In genomic region chr12:8057839-8058238, GRCh38 we compare ENCODE assay signal across 9 cellular contexts. TPM values are rescaled to one million over a fixed set of nuclear protein-coding genes. Genes with fewer than 3 reads are reported as not detected.
DNase-seq lines count a peak whose midpoint lies in the region; ATAC-seq and TF ChIP-seq lines count a peak whose summit lies in the region.
"Had no signal": no experiment of that assay in that cellular context is flagged by ENCODE, and none has a peak within 500 bp of the region (broad histone marks: within the 10 kb centered on the region; RNA-seq: fewer than 3 reads in every experiment).

No MANE protein-coding gene starts in this region.

- DNase-seq in AG08395 (ENCODE audit: low spot score): peak; percentile 57
- DNase-seq in HCEC 1CT: peak; percentile 70
- no peak for DNase-seq in activated naive CD8-positive, alpha-beta T cell treated with anti-CD3 and anti-CD28 coated beads for 36 hours
- DNase-seq in left lung: no peak
- no peak for DNase-seq in C1 segment of cervical spinal cord (lab: John Stamatoyannopoulos, UW)
- no peak for DNase-seq in WERI-Rb-1
- DNase-seq in COLO668 (lab: John Stamatoyannopoulos, UW; ENCODE audit: unreplicated experiment): no peak

- H3K4me1 ChIP-seq in left lung: peaks cover 0 to 76% of the 10 kb centered on the region in 2 donors
- H3K4me1 ChIP-seq: BLaER1 had no signal

- ATAC-seq in left lung (peak; percentile 73), HG02870 (IDR thresholded peaks at IDR 0.05; ENCODE audit: unreplicated experiment) (no peak)

- peak overlapping the region in 1 of 2 donors; percentile 69 for H3K27ac ChIP-seq in left lung
- H3K27ac ChIP-seq in WERI-Rb-1: no peak overlapping the region
- H3K27ac ChIP-seq: BLaER1 had no signal

- no peaks in the 10 kb centered on the region for H3K27me3 ChIP-seq in left lung
- H3K27me3 ChIP-seq in WERI-Rb-1 (ENCODE audit: insufficient read depth, low read depth, severe bottlenecking): no peaks in the 10 kb centered on the region
- H3K27me3 ChIP-seq: BLaER1 had no signal

- H3K4me3 ChIP-seq in left lung: peak overlapping the region in 1 of 2 donors; percentile 10
- H3K4me3 ChIP-seq in WERI-Rb-1 (ENCODE audit: low read depth, low read length): no peak overlapping the region
- H3K4me3 ChIP-seq: BLaER1 had no signal

- H3K9me3 ChIP-seq in left lung (no peaks in the 10 kb centered on the region), WERI-Rb-1 (ENCODE audit: severe bottlenecking) (no peaks in the 10 kb centered on the region)
- H3K9me3 ChIP-seq: BLaER1 had no signal

- H3K4me3 Mint-ChIP-seq in activated naive CD8-positive, alpha-beta T cell treated with anti-CD3 and anti-CD28 coated beads for 36 hours: no peak overlapping the region

- H3K27me3 Mint-ChIP-seq in activated naive CD8-positive, alpha-beta T cell treated with anti-CD3 and anti-CD28 coated beads for 36 hours: no peaks in the 10 kb centered on the region

- H3K36me3 ChIP-seq in left lung (peaks cover 0 to 49% of the 10 kb centered on the region in 2 donors), WERI-Rb-1 (no peaks in the 10 kb centered on the region)

- peaks cover 16% of the 10 kb centered on the region for H3K4me1 Mint-ChIP-seq in activated naive CD8-positive, alpha-beta T cell treated with anti-CD3 and anti-CD28 coated beads for 36 hours

- peaks cover 6% of the 10 kb centered on the region for H3K36me3 Mint-ChIP-seq in activated naive CD8-positive, alpha-beta T cell treated with anti-CD3 and anti-CD28 coated beads for 36 hours

- H3K27ac Mint-ChIP-seq in activated naive CD8-positive, alpha-beta T cell treated with anti-CD3 and anti-CD28 coated beads for 36 hours: peak overlapping the region; percentile 54

- no peaks in the 10 kb centered on the region for H3K9me3 Mint-ChIP-seq in activated naive CD8-positive, alpha-beta T cell treated with anti-CD3 and anti-CD28 coated beads for 36 hours

- TF ChIP-seq CTCF in left lung (IDR thresholded peaks at IDR 0.05) (no peak), WERI-Rb-1 (IDR thresholded peaks at IDR 0.05; ENCODE audit: low read depth, low read length) (no peak)

- intact Hi-C loops in left lung (cut with DNase I): no loop called here

RNA-seq across cellular contexts. Expression of gene C3AR1, which starts 8.3 kb away (rescaled TPM):
- total RNA-seq in activated naive CD8-positive, alpha-beta T cell treated with anti-CD3 and anti-CD28 coated beads for 36 hours: 1 to 10 TPM; 2.6 to 2.7 TPM
- 10 to 100 TPM; 19.4 to 66.4 TPM for total RNA-seq in left lung

RNA-seq across cellular contexts. Expression of gene NECAP1, which starts 24.2 kb away (rescaled TPM):
- total RNA-seq in activated naive CD8-positive, alpha-beta T cell treated with anti-CD3 and anti-CD28 coated beads for 36 hours: 10 to 100 TPM; 26.5 to 28.2 TPM
- total RNA-seq in left lung: 10 to 100 TPM; 33.1 to 43.4 TPM

RNA-seq across cellular contexts. Expression of gene FOXJ2, which starts 25.3 kb away (rescaled TPM):
- 10 to 100 TPM; 15.5 to 15.9 TPM for total RNA-seq in activated naive CD8-positive, alpha-beta T cell treated with anti-CD3 and anti-CD28 coated beads for 36 hours
- 10 to 100 TPM; 15.9 to 20.0 TPM for total RNA-seq in left lung

Comparison
In these comparisons a context has a peak if more than half of its experiments do, and no peak if none do; other contexts are left out.
1. DNase-seq: peak in AG08395 (single experiment) and HCEC 1CT (single experiment); none in activated naive CD8-positive, alpha-beta T cell treated with anti-CD3 and anti-CD28 coated beads for 36 hours (single experiment), left lung (0 of 2), C1 segment of cervical spinal cord (0 of 14), WERI-Rb-1 (single experiment) and COLO668 (single experiment).
2. RNA of gene C3AR1, which starts 8.3 kb away (total RNA-seq): 19.4 to 66.4 TPM in left lung; 2.6 to 2.7 TPM in activated naive CD8-positive, alpha-beta T cell treated with anti-CD3 and anti-CD28 coated beads for 36 hours; every median in the first group is over 4 times any median in the second.